Comparison of ENCODE assay signal across 9 cellular contexts in the genomic region with DNA sequence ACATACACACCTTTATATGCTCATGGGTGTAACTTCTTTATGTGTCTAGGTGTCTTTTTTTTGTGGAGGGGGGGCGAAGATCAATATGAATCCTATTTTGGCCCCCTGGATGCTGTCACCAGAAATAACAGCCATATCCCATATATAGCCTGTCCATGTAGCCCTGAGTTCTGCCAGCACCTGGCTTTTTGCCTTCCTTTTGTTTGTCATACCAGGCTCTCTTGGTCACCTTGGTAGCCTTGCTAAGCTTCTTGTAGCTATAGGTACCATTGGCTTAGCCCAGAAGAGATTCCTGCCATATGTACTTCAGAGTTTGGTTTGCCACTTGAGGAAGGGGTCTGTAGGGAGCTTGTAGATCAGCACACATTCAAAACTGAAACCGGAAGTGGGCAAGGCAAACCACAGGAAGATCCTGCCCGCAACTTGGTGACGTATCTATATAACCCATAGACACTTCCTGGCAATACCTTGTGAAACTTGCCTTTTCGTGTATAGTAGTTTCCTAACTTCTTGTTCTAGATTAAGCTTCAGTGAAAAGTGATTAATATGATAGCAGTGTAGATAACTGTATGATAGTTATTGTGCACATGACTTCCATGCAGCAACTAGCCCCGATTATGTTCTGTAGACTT. TPM values are rescaled to one million over a fixed set of nuclear protein-coding genes. Genes with fewer than 3 reads are reported as not detected.
A peak's percentile ranks its signal among the peaks of the same experiment; 100 is the strongest.
DNase-seq lines count a peak whose midpoint lies in the region; ATAC-seq and TF ChIP-seq lines count a peak whose summit lies in the region.
"Had no signal": no experiment of that assay in that cellular context is flagged by ENCODE, and none has a peak within 500 bp of the region (broad histone marks: within the 10 kb centered on the region; RNA-seq: fewer than 3 reads in every experiment).

No MANE protein-coding gene starts in this region.

- CTCF ChIA-PET in PC-9 (lab: Charles Lee), result no interaction called here

- H3K4me2 ChIP-seq in DOHH2 (ENCODE audit: low read length) (peak overlapping the region; percentile 61), Loucy (ENCODE audit: low read depth, low read length, poor library complexity, severe bottlenecking) (peak overlapping the region; percentile 93), PC-9 (no peak overlapping the region)

- peak overlapping the region; percentile 77 to 90 (median 86) for H3K4me3 Mint-ChIP-seq in immature natural killer cell
- H3K4me3 Mint-ChIP-seq in stimulated activated memory B cell treated with anti-CD40 and anti-IgM and Interleukin-4, amounts not matched to agents 10 μg/mL and 1 μg/mL and 100 μg/mL, for 72 hours, result peak overlapping the region; percentile 43

- H3K9me3 ChIP-seq in DOHH2 (ENCODE audit: control insufficient read depth, insufficient read depth, low read length) (no peaks in the 10 kb centered on the region), Loucy (ENCODE audit: insufficient read depth, low read depth, low read length) (peaks cover 10% of the 10 kb centered on the region), PC-9 (ENCODE audit: insufficient read depth, low read depth) (no peaks in the 10 kb centered on the region)

- ATAC-seq in GM21619 (IDR thresholded peaks at IDR 0.05; ENCODE audit: unreplicated experiment), result peak; percentile 94
- peak; percentile 98 for ATAC-seq in stimulated activated memory B cell treated with anti-CD40 and anti-IgM and Interleukin-4, amounts not matched to agents 10 μg/mL and 1 μg/mL and 100 μg/mL, for 72 hours

- H3K27me3 Mint-ChIP-seq in immature natural killer cell (ENCODE audit: low read depth in 3 of 3), result peaks cover 6 to 13% (median 6%) of the 10 kb centered on the region in 3 donors
- H3K27me3 Mint-ChIP-seq in stimulated activated memory B cell treated with anti-CD40 and anti-IgM and Interleukin-4, amounts not matched to agents 10 μg/mL and 1 μg/mL and 100 μg/mL, for 72 hours, result no peaks in the 10 kb centered on the region

- DNase-seq in activated CD8-positive, alpha-beta memory T cell treated with anti-CD3 and anti-CD28 coated beads for 48 hours (ENCODE audit: low read depth in 2 of 3, low spot score in 2 of 3), result peak; percentile 57 to 82 (median 70)
- DNase-seq in immature natural killer cell (peak; percentile 94), PC-9 (no peak), NCI-H1048 (lab: John Stamatoyannopoulos, UW) (no peak)

- peak overlapping the region in 3 of 6 donors; percentile 97 to 99 (median 98) for H3K27ac Mint-ChIP-seq in immature natural killer cell
- H3K27ac Mint-ChIP-seq in stimulated activated memory B cell treated with anti-CD40 and anti-IgM and Interleukin-4, amounts not matched to agents 10 μg/mL and 1 μg/mL and 100 μg/mL, for 72 hours, result peak overlapping the region; percentile 75

- POLR2A ChIA-PET in PC-9 (lab: Charles Lee; ENCODE audit: unreplicated experiment), result interaction anchor here (0.7 kb wide), 1 partner anchor 72 kb away, joined by 6 read pairs; no protein-coding TSS in a partner anchor

- H3F3A ChIP-seq in DOHH2 (ENCODE audit: control insufficient read depth, insufficient read depth) (0 out of 2 replicates have a peak, but pooled peaks cover 2% of the 10 kb centered on the region), Loucy (ENCODE audit: low read depth) (peaks cover 16% of the 10 kb centered on the region; the same call in 1 of the 2 replicates), PC-9 (ENCODE audit: insufficient read depth, low read depth) (no peaks in the 10 kb centered on the region)

- no peaks in the 10 kb centered on the region for H3K9me3 Mint-ChIP-seq in immature natural killer cell
- H3K9me3 Mint-ChIP-seq in stimulated activated memory B cell treated with anti-CD40 and anti-IgM and Interleukin-4, amounts not matched to agents 10 μg/mL and 1 μg/mL and 100 μg/mL, for 72 hours, result no peaks in the 10 kb centered on the region

- peaks cover 0 to 13% (median 7%) of the 10 kb centered on the region in 3 donors for H3K36me3 Mint-ChIP-seq in immature natural killer cell
- peaks cover 23% of the 10 kb centered on the region for H3K36me3 Mint-ChIP-seq in stimulated activated memory B cell treated with anti-CD40 and anti-IgM and Interleukin-4, amounts not matched to agents 10 μg/mL and 1 μg/mL and 100 μg/mL, for 72 hours

- no peak for TF ChIP-seq CTCF in DOHH2 (IDR thresholded peaks at IDR 0.05; ENCODE audit: low read depth, low read length, poor library complexity, severe bottlenecking)
- TF ChIP-seq CTCF in Loucy (conservative IDR thresholded peaks at IDR 0.05; ENCODE audit: low read length), result no peak
- TF ChIP-seq CTCF in PC-9 (conservative IDR thresholded peaks at IDR 0.05), result no peak

- H4K20me1 ChIP-seq in DOHH2 (ENCODE audit: control insufficient read depth, insufficient read depth, low read depth, low read length) (peaks cover 6% of the 10 kb centered on the region; the same call in 1 of the 2 replicates), Loucy (ENCODE audit: insufficient read depth, low read length, poor library complexity, severe bottlenecking) (peaks cover 29% of the 10 kb centered on the region), PC-9 (ENCODE audit: insufficient read depth) (no peaks in the 10 kb centered on the region; the same call in 1 of the 2 replicates)

- H3K4me3 ChIP-seq in DOHH2 (ENCODE audit: low read length) (peak overlapping the region; percentile 49), Loucy (ENCODE audit: low read length, poor library complexity, severe bottlenecking) (peak overlapping the region; percentile 74), PC-9 (no peak overlapping the region)

- H3K79me2 ChIP-seq in DOHH2 (ENCODE audit: control insufficient read depth, low read length) (peaks cover 87% of the 10 kb centered on the region), Loucy (ENCODE audit: insufficient read depth, low read length) (peaks cover 80% of the 10 kb centered on the region), PC-9 (ENCODE audit: low read depth) (peaks cover 76% of the 10 kb centered on the region)

- peaks cover 0 to 82% of the 10 kb centered on the region in 2 donors for H3K4me1 Mint-ChIP-seq in immature natural killer cell
- H3K4me1 Mint-ChIP-seq in stimulated activated memory B cell treated with anti-CD40 and anti-IgM and Interleukin-4, amounts not matched to agents 10 μg/mL and 1 μg/mL and 100 μg/mL, for 72 hours, result peaks cover 53% of the 10 kb centered on the region

- H3K4me1 ChIP-seq in DOHH2 (ENCODE audit: control insufficient read depth, low read length) (peaks cover 29% of the 10 kb centered on the region), Loucy (ENCODE audit: insufficient read depth, low read length, poor library complexity, severe bottlenecking) (peaks cover 37% of the 10 kb centered on the region), PC-9 (replicated peaks; ENCODE audit: insufficient read depth) (no peaks in the 10 kb centered on the region)

- peak overlapping the region; percentile 36; the same call in 1 of the 2 replicates for H2AFZ ChIP-seq in Loucy (ENCODE audit: low read length)
- no peak overlapping the region for H2AFZ ChIP-seq in PC-9

- H3K9me2 ChIP-seq in DOHH2 (replicated peaks; ENCODE audit: control insufficient read depth, low read length) (no peaks in the 10 kb centered on the region), Loucy (replicated peaks; ENCODE audit: low read depth, low read length) (no peaks in the 10 kb centered on the region), PC-9 (ENCODE audit: insufficient read depth) (no peaks in the 10 kb centered on the region)

- intact Hi-C loops in PC-9 (cut with micrococcal nuclease; ENCODE audit: unreplicated experiment), result no loop called here

- peaks cover 39% of the 10 kb centered on the region for H3K36me3 ChIP-seq in DOHH2 (ENCODE audit: control insufficient read depth, low read length)
- H3K36me3 ChIP-seq in Loucy (ENCODE audit: insufficient read depth, low read length), result peaks cover 3% of the 10 kb centered on the region
- H3K36me3 ChIP-seq in PC-9 (ENCODE audit: low read depth), result no peaks in the 10 kb centered on the region

- BruUV-seq in PC-9 (replicated peaks; lab: Mats Ljungman, UMichigan), result no TSS peak

- peak overlapping the region; percentile 67 for H3K9ac ChIP-seq in Loucy (ENCODE audit: low read depth, low read length, poor library complexity, severe bottlenecking)

- H3K27ac ChIP-seq in DOHH2 (ENCODE audit: low read depth, low read length) (peak overlapping the region; percentile 38), PC-9 (no peak overlapping the region)
- H3K27ac ChIP-seq: epithelial cell of prostate had no signal

- no peaks in the 10 kb centered on the region for H3K27me3 ChIP-seq in DOHH2 (ENCODE audit: control insufficient read depth, low read length)
- H3K27me3 ChIP-seq in Loucy (ENCODE audit: insufficient read depth, low read length, poor library complexity, severe bottlenecking), result no peaks in the 10 kb centered on the region
- no peaks in the 10 kb centered on the region for H3K27me3 ChIP-seq in PC-9 (ENCODE audit: insufficient read depth, low read depth)

RNA-seq across cellular contexts. Expression of gene RASA2, which starts 11.9 kb away (rescaled TPM):
- 10 to 100 TPM; 32.6 to 48.7 (median 45.9) TPM for polyA plus RNA-seq in immature natural killer cell
- total RNA-seq in PC-9 (2021), result 17.1 and 18.4 TPM in 2 replicates

Comparison
In these comparisons a context has a peak if more than half of its experiments do, and no peak if none do; other contexts are left out.
1. DNase-seq: peak in activated CD8-positive, alpha-beta memory T cell treated with anti-CD3 and anti-CD28 coated beads for 48 hours (3 of 3) and immature natural killer cell (3 of 3); none in PC-9 (0 of 2) and NCI-H1048 (single experiment).